11 cellular contexts compared by ENCODE assay signal in the genomic region with DNA sequence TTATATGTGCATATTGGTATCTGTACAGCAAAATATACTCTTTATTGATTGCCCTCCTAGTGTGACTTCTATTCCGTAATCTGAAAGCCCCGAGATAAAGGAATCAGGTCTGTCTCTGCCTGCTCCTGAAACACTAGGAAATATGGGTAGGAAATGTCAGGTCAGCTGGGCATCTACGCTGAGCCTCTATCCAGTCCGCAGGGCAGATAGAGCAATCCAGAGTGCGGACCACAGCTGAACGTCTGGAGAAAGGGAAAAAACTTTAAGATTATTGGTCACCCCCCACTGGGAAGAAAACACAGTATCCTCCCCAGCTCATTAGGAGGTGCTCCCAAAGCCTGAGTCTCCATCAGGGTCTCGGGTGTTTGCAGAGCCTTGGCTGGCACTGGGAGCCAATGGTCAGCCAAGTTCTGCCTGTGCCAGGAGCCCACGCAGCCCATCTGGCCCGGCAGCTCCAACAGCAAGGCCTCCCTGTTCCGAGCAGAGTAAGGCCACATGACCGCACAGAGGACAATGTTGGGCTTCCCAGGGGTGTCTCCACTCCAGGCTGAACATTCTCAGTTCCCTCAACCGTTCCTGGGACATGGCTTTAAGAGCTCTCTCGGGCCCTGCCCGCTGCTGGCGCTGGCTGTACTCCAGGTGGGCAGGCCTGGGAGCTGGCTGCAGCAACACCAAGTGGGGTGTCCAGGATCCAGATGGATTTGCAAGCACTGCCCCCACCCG. TPM values are rescaled to one million over a fixed set of nuclear protein-coding genes. Genes with fewer than 3 reads are reported as not detected.
DNase-seq lines count a peak whose midpoint lies in the region; ATAC-seq lines count a peak whose summit lies in the region.
"Had no signal": no experiment of that assay in that cellular context is flagged by ENCODE, and none has a peak within 500 bp of the region (broad histone marks: within the 10 kb centered on the region; RNA-seq: fewer than 3 reads in every experiment).

No MANE protein-coding gene starts in this region.

- H3K9me3 ChIP-seq in mucosa of stomach (ENCODE audit: control insufficient read depth, low read length): no peaks in the 10 kb centered on the region

- peaks cover 81% of the 10 kb centered on the region for H3K27me3 Mint-ChIP-seq in activated T-cell treated with anti-CD3 and anti-CD28 coated beads, Interleukin-2, amount 50 U/mL, for 4 hours (ENCODE audit: low read depth)

- no peaks in the 10 kb centered on the region for H3K36me3 ChIP-seq in mucosa of stomach (ENCODE audit: control insufficient read depth, insufficient read depth, low read length)

- H3K4me3 ChIP-seq in mucosa of stomach (ENCODE audit: low read length): no peak overlapping the region

- H3K4me1 Mint-ChIP-seq in activated T-cell treated with anti-CD3 and anti-CD28 coated beads, Interleukin-2, amount 50 U/mL, for 4 hours (ENCODE audit: low read depth): peaks cover 3% of the 10 kb centered on the region
- H3K4me1 Mint-ChIP-seq: activated CD4-positive, alpha-beta T cell treated with anti-CD3 and anti-CD28 coated beads, Interleukin-2, amount 10 ng/mL, durations not matched to agents 7 days and 5 days had no signal

- H3K4me3 Mint-ChIP-seq in activated T-cell treated with anti-CD3 and anti-CD28 coated beads, Interleukin-2, amount 50 U/mL, for 4 hours: no peak overlapping the region
- H3K4me3 Mint-ChIP-seq: activated CD4-positive, alpha-beta T cell treated with anti-CD3 and anti-CD28 coated beads, Interleukin-2, amount 10 ng/mL, durations not matched to agents 7 days and 5 days had no signal

- peak in 2 of 3 experiments; percentile 18 to 42 for DNase-seq in NCI-H1417 (lab: John Stamatoyannopoulos, UW)
- DNase-seq in NCI-H1417 treated with DMSO at 0.1 percent for 48 hours (lab: John Stamatoyannopoulos, UW): no peak
- peak; percentile 69 for DNase-seq in fibroblast of gingiva (ENCODE audit: low read depth)
- peak; percentile 53 for DNase-seq in ureter (ENCODE audit: low spot score)
- no peak for DNase-seq in activated T-cell treated with anti-CD3 and anti-CD28 coated beads, Interleukin-2, amount 50 U/mL, for 4 hours
- DNase-seq in T-helper 2 cell: no peak
- DNase-seq in SHP77 treated with DMSO at 0.1 percent for 48 hours (lab: John Stamatoyannopoulos, UW): no peak
- DNase-seq: ACHN; activated CD4-positive, alpha-beta T cell treated with anti-CD3 and anti-CD28 coated beads, Interleukin-2, amount 10 ng/mL, durations not matched to agents 7 days and 5 days; stimulated activated naive CD8-positive, alpha-beta T cell treated with anti-CD3 and anti-CD28 coated beads, Interleukin-15, Interleukin-2, amounts not matched to agents 100 U/mL and 50 U/mL, for 24 hours had no signal

- H3K4me1 ChIP-seq in mucosa of stomach (ENCODE audit: control insufficient read depth, insufficient read depth, low read length): peaks cover 79% of the 10 kb centered on the region

- H3K9ac ChIP-seq in mucosa of stomach (ENCODE audit: low read length): peak overlapping the region; percentile 57

- no peaks in the 10 kb centered on the region for H3K27me3 ChIP-seq in mucosa of stomach (ENCODE audit: control insufficient read depth, insufficient read depth, low read length)

- no peaks in the 10 kb centered on the region for H3K9me3 Mint-ChIP-seq in activated T-cell treated with anti-CD3 and anti-CD28 coated beads, Interleukin-2, amount 50 U/mL, for 4 hours
- H3K9me3 Mint-ChIP-seq: activated CD4-positive, alpha-beta T cell treated with anti-CD3 and anti-CD28 coated beads, Interleukin-2, amount 10 ng/mL, durations not matched to agents 7 days and 5 days had no signal

- H3K36me3 Mint-ChIP-seq in activated T-cell treated with anti-CD3 and anti-CD28 coated beads, Interleukin-2, amount 50 U/mL, for 4 hours (ENCODE audit: insufficient read depth): no peaks in the 10 kb centered on the region

- no peak for ATAC-seq in activated T-cell treated with anti-CD3 and anti-CD28 coated beads, Interleukin-2, amount 50 U/mL, for 4 hours
- ATAC-seq: stimulated activated naive CD8-positive, alpha-beta T cell treated with anti-CD3 and anti-CD28 coated beads, Interleukin-15, Interleukin-2, amounts not matched to agents 100 U/mL and 50 U/mL, for 24 hours had no signal

RNA-seq across cellular contexts. Expression of a gene that starts 7.6 kb away (rescaled TPM):
- 94.5 TPM for total RNA-seq in ureter
- 1 to 10 TPM; 1.0 to 1.4 (median 1.3) TPM for total RNA-seq in activated T-cell treated with anti-CD3 and anti-CD28 coated beads, Interleukin-2, amount 50 U/mL, for 4 hours

Comparison
In these comparisons a context has a peak if more than half of its experiments do, and no peak if none do; other contexts are left out.
1. DNase-seq: peak in NCI-H1417 (2 of 3), fibroblast of gingiva (single experiment) and ureter (single experiment); none in NCI-H1417 treated with DMSO at 0.1 percent for 48 hours (single experiment), activated T-cell treated with anti-CD3 and anti-CD28 coated beads, Interleukin-2, amount 50 U/mL, for 4 hours (single experiment), T-helper 2 cell (0 of 5) and SHP77 treated with DMSO at 0.1 percent for 48 hours (single experiment).
2. RNA of a gene that starts 7.6 kb away (total RNA-seq): 94.5 TPM in ureter (single experiment); 1.0 to 1.4 TPM in activated T-cell treated with anti-CD3 and anti-CD28 coated beads, Interleukin-2, amount 50 U/mL, for 4 hours; every median in the first group is over 10 times any median in the second.